ENCODE assay signal across 21 cellular contexts in genomic region chr5:180908400-180908799, GRCh38. TPM values are rescaled to one million over a fixed set of nuclear protein-coding genes. Genes with fewer than 3 reads are reported as not detected.
DNase-seq lines count a peak whose midpoint lies in the region; FAIRE-seq and TF ChIP-seq lines count a peak whose summit lies in the region.
"Had no signal": no experiment of that assay in that cellular context is flagged by ENCODE, and none has a peak within 500 bp of the region (broad histone marks: within the 10 kb centered on the region; RNA-seq: fewer than 3 reads in every experiment).

No MANE protein-coding gene starts in this region.

- peak overlapping the region; percentile 84; the same call in 1 of the 2 replicates for H2BK5ac ChIP-seq in H1 (ENCODE audit: low read depth, low read length)
- H2BK5ac ChIP-seq in mesendoderm (ENCODE audit: low read length): no peak overlapping the region

- no peaks in the 10 kb centered on the region for H3K36me3 Mint-ChIP-seq in Calu3 (ENCODE audit: insufficient read depth, unreplicated experiment)

- H3K79me1 ChIP-seq in H1 (ENCODE audit: low read depth, low read length) (no peaks in the 10 kb centered on the region), mesendoderm (ENCODE audit: low read length) (no peaks in the 10 kb centered on the region)

- peak overlapping the region; percentile 74 for H3K4ac ChIP-seq in H1 (replicated peaks; ENCODE audit: insufficient read length, low read depth, low read length)
- no peak overlapping the region for H3K4ac ChIP-seq in mesendoderm (ENCODE audit: low read depth, low read length)

- H3K18ac ChIP-seq in H1 (ENCODE audit: extremely low read depth, low read length) (peak overlapping the region; percentile 71), mesendoderm (ENCODE audit: low read length) (no peak overlapping the region)

- no peaks in the 10 kb centered on the region for H3K27me3 Mint-ChIP-seq in Calu3 (ENCODE audit: unreplicated experiment)

- CTCF ChIA-PET in H1 (lab: Charles Lee; ENCODE audit: partially characterized antibody): no interaction called here
- CTCF ChIA-PET in Calu3 (lab: Charles Lee): no interaction called here

- peak overlapping the region; percentile 16; the same call in 1 of the 2 replicates for H2BK20ac ChIP-seq in H1 (ENCODE audit: low read length)

- H3K9me3 Mint-ChIP-seq in Calu3 (ENCODE audit: low read depth, unreplicated experiment): no peaks in the 10 kb centered on the region

- no peak overlapping the region for H3K4me3 Mint-ChIP-seq in Calu3 (ENCODE audit: low read depth, unreplicated experiment)

- TF ChIP-seq EP300 in H1 (IDR thresholded peaks at IDR 0.05; ENCODE audit: borderline replicate concordance in 1 of 2, low read depth in 2 of 2, low read length in 2 of 2): no peak

- no peak for TF ChIP-seq RAD21 in H1 (IDR thresholded peaks at IDR 0.05 in 1 of 2, conservative IDR thresholded peaks at IDR 0.05 in 1 of 2; ENCODE audit: low read depth in 2 of 2, low read length in 2 of 2)

- peak overlapping the region; percentile 36; the same call in 1 of the 2 replicates for H3K4me2 ChIP-seq in BLaER1
- peak overlapping the region; percentile 23 to 51; a peak in 2 of 4 replicates for H3K4me2 ChIP-seq in H1 (ENCODE audit: insufficient read depth in 1 of 2, low read depth in 2 of 2, low read length in 2 of 2)
- H3K4me2 ChIP-seq in mesendoderm (ENCODE audit: low read length): no peak overlapping the region

- H2AK5ac ChIP-seq in H1 (ENCODE audit: low read depth, low read length): no peak overlapping the region
- no peak overlapping the region for H2AK5ac ChIP-seq in mesendoderm (ENCODE audit: low read length)

- H3K23ac ChIP-seq in H1 (ENCODE audit: insufficient read length): no peak overlapping the region
- H3K23ac ChIP-seq in mesendoderm (ENCODE audit: low read length): no peak overlapping the region

- H2BK120ac ChIP-seq in H1 (replicated peaks; ENCODE audit: low read depth, low read length): peak overlapping the region; percentile 68
- no peak overlapping the region for H2BK120ac ChIP-seq in mesendoderm (ENCODE audit: low read depth, low read length)

- H4K20me1 ChIP-seq in BLaER1: no peaks in the 10 kb centered on the region
- no peaks in the 10 kb centered on the region for H4K20me1 ChIP-seq in H1 (replicated peaks in 1 of 2; ENCODE audit: control insufficient read depth in 1 of 2, insufficient read depth in 2 of 2, low read length in 2 of 2)

- intact Hi-C loops in Calu3 (cut with micrococcal nuclease; ENCODE audit: unreplicated experiment): no loop called here

- 0 out of 2 replicates have a peak overlapping the region, but pooled peaks have one; percentile 38 for H3K27ac ChIP-seq in BLaER1
- no peak overlapping the region for H3K27ac ChIP-seq in HUES6 (ENCODE audit: low read depth, low read length)
- no peak overlapping the region for H3K27ac ChIP-seq in H1 (ENCODE audit: low read depth, low read length)
- H3K27ac ChIP-seq in mesendoderm (ENCODE audit: low read depth, low read length): no peak overlapping the region
- H3K27ac ChIP-seq: C4-2B had no signal

- H2BK12ac ChIP-seq in H1 (ENCODE audit: low read depth, low read length): peak overlapping the region; percentile 93; the same call in 1 of the 2 replicates

- no peak overlapping the region for H3K27ac Mint-ChIP-seq in Calu3 (ENCODE audit: unreplicated experiment)

- peak overlapping the region; percentile 98 for H3K14ac ChIP-seq in H1 (ENCODE audit: insufficient read length)

- H3K23me2 ChIP-seq in H1 (ENCODE audit: low read depth, low read length): no peaks in the 10 kb centered on the region

- H4K5ac ChIP-seq in H1 (ENCODE audit: insufficient read length, low read depth, low read length): peak overlapping the region; percentile 1
- H4K5ac ChIP-seq in mesendoderm (ENCODE audit: low read length): no peak overlapping the region

- H3K27me3 ChIP-seq in BLaER1: no peaks in the 10 kb centered on the region
- no peaks in the 10 kb centered on the region for H3K27me3 ChIP-seq in HUES6 (ENCODE audit: control insufficient read depth, insufficient read depth, low read length)
- H3K27me3 ChIP-seq in H1 (replicated peaks in 1 of 4; ENCODE audit: control insufficient read depth in 3 of 4, extremely low read depth in 1 of 4, insufficient read depth in 3 of 4, low read length in 3 of 4): no peaks in the 10 kb centered on the region
- H3K27me3 ChIP-seq in mesendoderm (ENCODE audit: insufficient read depth, low read length, poor library complexity): no peaks in the 10 kb centered on the region

- no peaks in the 10 kb centered on the region for H3K4me1 Mint-ChIP-seq in Calu3 (ENCODE audit: low read depth, unreplicated experiment)

- no peak for FAIRE-seq in H1 (lab: Jason Lieb, UNC)
- FAIRE-seq: GM12878, HepG2 had no signal

- H3K56ac ChIP-seq in H1 (replicated peaks; ENCODE audit: insufficient read length, low read depth, low read length) (no peak overlapping the region), mesendoderm (ENCODE audit: low read length) (peak overlapping the region; percentile 7)

- peak overlapping the region; percentile 90 for H4K91ac ChIP-seq in H1 (replicated peaks; ENCODE audit: insufficient read length, low read length)

- H3K36me3 ChIP-seq in BLaER1 (no peaks in the 10 kb centered on the region), HUES6 (ENCODE audit: control insufficient read depth, insufficient read depth, low read length) (no peaks in the 10 kb centered on the region), H1 (ENCODE audit: control insufficient read depth in 2 of 4, insufficient read depth in 4 of 4, low read length in 3 of 4) (no peaks in the 10 kb centered on the region), mesendoderm (ENCODE audit: control insufficient read depth, insufficient read depth, low read length) (no peaks in the 10 kb centered on the region)

- H3K9ac ChIP-seq in BLaER1 (no peak overlapping the region), HUES6 (ENCODE audit: low read length) (no peak overlapping the region), H1 (replicated peaks in 1 of 4; ENCODE audit: extremely low read depth in 1 of 4, low read depth in 3 of 4, low read length in 3 of 4) (no peak overlapping the region), mesendoderm (ENCODE audit: low read length) (no peak overlapping the region)

- BruUV-seq in Calu3 (replicated peaks; lab: Mats Ljungman, UMichigan): no TSS peak

- POLR2A ChIA-PET in H1 (lab: Charles Lee; ENCODE audit: partially characterized antibody): no interaction called here

- no peak for TF ChIP-seq POLR2A in H1 (IDR thresholded peaks at IDR 0.05; ENCODE audit: control extremely low read depth in 1 of 2, low read depth in 2 of 2, low read length in 2 of 2)

- no peak for TF ChIP-seq CTCF in H1 (IDR thresholded peaks at IDR 0.05; ENCODE audit: control extremely low read depth in 1 of 3, insufficient read depth in 1 of 3, low read depth in 1 of 3, low read length in 3 of 3)
- no peak for TF ChIP-seq CTCF in Calu3 (IDR thresholded peaks at IDR 0.05; ENCODE audit: unreplicated experiment)

- H3K4me1 ChIP-seq in BLaER1 (peaks cover 16% of the 10 kb centered on the region; the same call in 1 of the 2 replicates), HUES6 (ENCODE audit: control insufficient read depth, insufficient read depth, low read length) (peaks cover 8% of the 10 kb centered on the region), H1 (replicated peaks in 1 of 4; ENCODE audit: control insufficient read depth in 3 of 4, insufficient read depth in 4 of 4, low read length in 3 of 4) (peaks cover 0 to 8% (median 6%) of the 10 kb centered on the region in 4 experiments; a peak in 5 of 7 replicates), mesendoderm (ENCODE audit: control insufficient read depth, low read depth, low read length) (no peaks in the 10 kb centered on the region)

- H3K4me3 ChIP-seq in BLaER1 (no peak overlapping the region), HUES6 (ENCODE audit: low read depth, low read length) (peak overlapping the region; percentile 21; the same call in 1 of the 2 replicates), H1 (ENCODE audit: extremely low read depth in 1 of 4, insufficient read depth in 2 of 4, low read depth in 3 of 4, low read length in 4 of 4) (peak overlapping the region in 1 of 4 experiments; percentile 35; a peak in 1 of 8 replicates), mesendoderm (ENCODE audit: low read length) (no peak overlapping the region)
- H3K4me3 ChIP-seq: GM12878 had no signal

- H3K9me3 ChIP-seq in BLaER1 (peaks cover 5% of the 10 kb centered on the region; the same call in 1 of the 2 replicates), HUES6 (ENCODE audit: control insufficient read depth, insufficient read depth, low read depth, low read length) (peaks cover 4% of the 10 kb centered on the region), H1 (ENCODE audit: insufficient read depth in 2 of 2, low read depth in 1 of 2, low read length in 1 of 2) (0 out of 4 replicates have a peak, but pooled peaks cover 2 to 4% of the 10 kb centered on the region in 2 experiments)

- 87% methylated on average over 5 of the region's 9 CpGs; no CpG with 5 or more reads in 1 of the 2 experiments for WGBS in H1 (ENCODE audit: extremely low coverage in 1 of 2, insufficient coverage in 1 of 2, insufficient read length in 1 of 2, insufficient replicate concordance in 2 of 2, low coverage in 1 of 2, low lambda C conversion rate in 2 of 2, missing lambda C conversion rate in 1 of 2), 2 experiments
- no CpG with 5 or more reads among the region's 9 CpGs for WGBS in mesendoderm (ENCODE audit: extremely low coverage, insufficient coverage, low lambda C conversion rate)

- H4K8ac ChIP-seq in H1 (ENCODE audit: extremely low read depth, insufficient read depth, low read length) (peak overlapping the region; percentile 92; the same call in 1 of the 2 replicates), mesendoderm (ENCODE audit: low read depth, low read length) (no peak overlapping the region)

- H2BK15ac ChIP-seq in H1 (ENCODE audit: low read length): peak overlapping the region; percentile 76; the same call in 1 of the 2 replicates
- no peak overlapping the region for H2BK15ac ChIP-seq in mesendoderm (replicated peaks; ENCODE audit: low read depth)

- DNase-seq in H1 (ENCODE audit: low read depth in 1 of 2, low spot score in 2 of 2) (peak in 1 of 2 experiments; percentile 56), mesendoderm (no peak), Calu3 (no peak), NCI-H1417 (lab: John Stamatoyannopoulos, UW) (no peak), NCI-H345 treated with DMSO at 0.1 percent for 48 hours (lab: John Stamatoyannopoulos, UW; ENCODE audit: unreplicated experiment) (no peak), GM03348 (ENCODE audit: low spot score) (no peak)
- DNase-seq: 8988T, EL, GOT3, KG1, NCI-H1105, NCI-H2029 treated with DMSO at 0.1 percent for 48 hours, NCI-H2171, NCI-H345, NCI-H526, Right ventricle myocardium superior had no signal

- 0 out of 2 replicates have a peak overlapping the region, but pooled peaks have one; percentile 51 for H2AFZ ChIP-seq in H1 (ENCODE audit: low read length)

- H3K79me2 ChIP-seq in H1 (ENCODE audit: control insufficient read depth in 1 of 2, insufficient read depth in 2 of 2, low read length in 2 of 2): no peaks in the 10 kb centered on the region
- H3K79me2 ChIP-seq in mesendoderm (ENCODE audit: control insufficient read depth, insufficient read depth, low read length): no peaks in the 10 kb centered on the region

RNA-seq across cellular contexts. Expression of gene BTNL8, which starts 9.4 kb away (rescaled TPM):
- 0.27 and 0.48 TPM in 2 replicates for total RNA-seq in H1 (2021; fragmentation: NEBNext Ultra II Directional; extraction: Animal tissue kit (Norgen Biotek cat#: 25700))
- 0.32 and 0.42 TPM in 2 replicates for polyA plus RNA-seq in H1 (2011; rRNA removed)
- polyA plus RNA-seq in H1 (2011; cell fraction: cytosol; rRNA removed): 0.72 TPM
- 0.98 TPM for polyA plus RNA-seq in H1 (2011; cell fraction: nucleus; rRNA removed)
- polyA plus RNA-seq in H1 (2012, experiment 1 of 2): 0.17 to 0.47 TPM (median 0.30 TPM) in 4 replicates
- 0.30 TPM for polyA plus RNA-seq in H1 (2012, experiment 2 of 2)
- polyA plus RNA-seq in H1 (2013, experiment 1 of 2): 0.26 TPM
- polyA plus RNA-seq in H1 (2013, experiment 2 of 2): 0.33 TPM
- polyA minus RNA-seq in H1 (2011; rRNA and poly(A)+ RNA removed): 0.78 and 0.85 TPM in 2 replicates
- not detected for polyA minus RNA-seq in H1 (2011; cell fraction: cytosol; rRNA and poly(A)+ RNA removed)
- 1.00 TPM for polyA minus RNA-seq in H1 (2011; cell fraction: nucleus; rRNA and poly(A)+ RNA removed)
- 0.18 TPM for polyA plus RNA-seq in mesendoderm (2013, experiment 1 of 2)
- polyA plus RNA-seq in mesendoderm (2013, experiment 2 of 2): 0.21 TPM
- total RNA-seq in Calu3 (2022): not detected in 2 replicates
- total RNA-seq: HepG2, Right ventricle myocardium superior had no signal
- polyA plus RNA-seq: HepG2 had no signal

RNA-seq across cellular contexts. Expression of gene ZFP62, which starts 47.3 kb away (rescaled TPM):
- 34.8 and 38.5 TPM in 2 replicates for total RNA-seq in H1 (2021; fragmentation: NEBNext Ultra II Directional; extraction: Animal tissue kit (Norgen Biotek cat#: 25700))
- 5.4 and 9.3 TPM in 2 replicates for polyA plus RNA-seq in H1 (2011; rRNA removed)
- 16.6 TPM for polyA plus RNA-seq in H1 (2011; cell fraction: cytosol; rRNA removed)
- polyA plus RNA-seq in H1 (2011; cell fraction: nucleus; rRNA removed): 11.9 TPM
- 22.4 to 34.9 TPM (median 24.3 TPM) in 4 replicates for polyA plus RNA-seq in H1 (2012, experiment 1 of 2)
- polyA plus RNA-seq in H1 (2012, experiment 2 of 2): 1.7 TPM
- 28.3 TPM for polyA plus RNA-seq in H1 (2013, experiment 1 of 2)
- polyA plus RNA-seq in H1 (2013, experiment 2 of 2): 30.5 TPM
- polyA minus RNA-seq in H1 (2011; rRNA and poly(A)+ RNA removed): 18.4 and 23.3 TPM in 2 replicates
- 19.0 TPM for polyA minus RNA-seq in H1 (2011; cell fraction: cytosol; rRNA and poly(A)+ RNA removed)
- 34.6 TPM for polyA minus RNA-seq in H1 (2011; cell fraction: nucleus; rRNA and poly(A)+ RNA removed)
- 18.0 TPM for polyA plus RNA-seq in mesendoderm (2013, experiment 1 of 2)
- 18.4 TPM for polyA plus RNA-seq in mesendoderm (2013, experiment 2 of 2)
- total RNA-seq in Calu3 (2022): 43.5 and 46.4 TPM in 2 replicates
